In genomic region chr2:27080140-27080469, GRCh38 we compare ENCODE assay signal across 1 cellular context.
TF ChIP-seq lines count a peak whose summit lies in the region.

No MANE protein-coding gene starts in this region.

TF ChIP-seq in K562, 482 proteins besides CTCF, POLR2A, EP300 and RAD21:
- TF ChIP-seq CCNT2 (IDR thresholded peaks at IDR 0.05; ENCODE audit: borderline replicate concordance, extremely low read depth, insufficient read length, low read depth, low read length), result no peak
- TF ChIP-seq NBN (IDR thresholded peaks at IDR 0.05; ENCODE audit: low read depth), result no peak
- TF ChIP-seq ATF6 (CRISPR knock-in tag; IDR thresholded peaks at IDR 0.05), result no peak
- TF ChIP-seq MIER1 (IDR thresholded peaks at IDR 0.05; ENCODE audit: low read depth), result no peak
- TF ChIP-seq ZC3H8 (IDR thresholded peaks at IDR 0.05), result no peak
